30 cellular contexts compared by ENCODE assay signal in genomic region chr10:80333985-80334384, GRCh38. TPM values are rescaled to one million over a fixed set of nuclear protein-coding genes. Genes with fewer than 3 reads are reported as not detected.
"Had no signal": no experiment of that assay in that cellular context is flagged by ENCODE, and none has a peak within 500 bp of the region (broad histone marks: within the 10 kb centered on the region; RNA-seq: fewer than 3 reads in every experiment).

No MANE protein-coding gene starts in this region.

- H3K9ac ChIP-seq: parathyroid adenoma had no signal

- H3K27me3 ChIP-seq: body of pancreas, testis had no signal

- H3K4me3 ChIP-seq: body of pancreas, mucosa of descending colon, testis had no signal

- H2AFZ ChIP-seq: parathyroid adenoma had no signal

- H3K27ac ChIP-seq: body of pancreas, parathyroid adenoma, testis, WERI-Rb-1 had no signal

- ATAC-seq: activated CD8-positive, alpha-beta memory T cell treated with anti-CD3 and anti-CD28 coated beads, Interleukin-2, amount 10 ng/mL, durations not matched to agents 7 days and 5 days; activated CD8-positive, alpha-beta T cell treated with anti-CD3 and anti-CD28 coated beads for 36 hours; activated naive CD8-positive, alpha-beta T cell treated with anti-CD3 and anti-CD28 coated beads, Interleukin-2, amount 50 U/mL, for 24 hours; body of pancreas; mucosa of descending colon; sciatic nerve had no signal

- H3K36me3 ChIP-seq: WERI-Rb-1 had no signal

- H3K4me1 ChIP-seq: body of pancreas, parathyroid adenoma, testis had no signal

- DNase-seq: activated CD4-positive, alpha-beta T cell treated with anti-CD3 and anti-CD28 coated beads, Interleukin-2, amount 10 ng/mL, durations not matched to agents 7 days and 5 days; activated CD4-positive, CD25-positive, alpha-beta regulatory T cell treated with anti-CD3 and anti-CD28 coated beads, Interleukin-2, amount 50 U/mL, for 72 hours; activated CD8-positive, alpha-beta memory T cell treated with anti-CD3 and anti-CD28 coated beads, Interleukin-2, amount 10 ng/mL, durations not matched to agents 7 days and 5 days; activated CD8-positive, alpha-beta T cell treated with anti-CD3 and anti-CD28 coated beads for 36 hours; activated effector memory CD4-positive, alpha-beta T cell treated with anti-CD3 and anti-CD28 coated beads, Interleukin-2, amount 50 U/mL, for 16 hours; activated naive CD4-positive, alpha-beta T cell treated with anti-CD3 and anti-CD28 coated beads, Interleukin-2, amount 50 U/mL, for 16 hours; activated naive CD8-positive, alpha-beta T cell treated with anti-CD3 and anti-CD28 coated beads, Interleukin-2, amount 50 U/mL, for 24 hours; activated T-cell treated with anti-CD3 and anti-CD28 coated beads for 4 hours; body of pancreas; central memory CD4-positive, alpha-beta T cell; effector memory CD4-positive, alpha-beta T cell; glutamatergic neuron; hippocampal formation; kidney glomerular epithelial cell; mesendoderm; mucosa of descending colon; nephron progenitor cell; nucleus accumbens; small intestine; stimulated activated CD4-positive, alpha-beta T cell treated with anti-CD3 and anti-CD28 coated beads, Interleukin-2, amount 100 ng/mL, for 24 hours; stimulated activated naive CD4-positive, alpha-beta T cell; testis; WERI-Rb-1 had no signal

- H3K9me3 ChIP-seq: body of pancreas, mucosa of descending colon, testis had no signal

- H3K79me2 ChIP-seq: parathyroid adenoma had no signal

RNA-seq across cellular contexts. Expression of gene DYDC1, which starts 22.6 kb away (rescaled TPM):
- total RNA-seq: activated CD4-positive, alpha-beta T cell treated with anti-CD3 and anti-CD28 coated beads, Interleukin-2, amount 10 ng/mL, durations not matched to agents 7 days and 5 days; activated CD8-positive, alpha-beta memory T cell treated with anti-CD3 and anti-CD28 coated beads, Interleukin-2, amount 10 ng/mL, durations not matched to agents 7 days and 5 days; activated CD8-positive, alpha-beta T cell treated with anti-CD3 and anti-CD28 coated beads for 36 hours; body of pancreas; dermis microvascular lymphatic vessel endothelial cell; lower leg skin; mucosa of descending colon; pulmonary artery endothelial cell; sciatic nerve; T-helper 2 cell treated with Interferon-gamma antibody and Interleukin-4, amounts not matched to agents 100 ng/mL and 5 ng/mL, for 36 hours had no signal
- polyA plus RNA-seq: esophagus, small intestine had no signal

RNA-seq across cellular contexts. Expression of gene DYDC2, which starts 22.6 kb away (rescaled TPM):
- total RNA-seq: activated CD4-positive, alpha-beta T cell treated with anti-CD3 and anti-CD28 coated beads, Interleukin-2, amount 10 ng/mL, durations not matched to agents 7 days and 5 days; activated CD8-positive, alpha-beta memory T cell treated with anti-CD3 and anti-CD28 coated beads, Interleukin-2, amount 10 ng/mL, durations not matched to agents 7 days and 5 days; body of pancreas; mucosa of descending colon; pulmonary artery endothelial cell; sciatic nerve; T-helper 2 cell treated with Interferon-gamma antibody and Interleukin-4, amounts not matched to agents 100 ng/mL and 5 ng/mL, for 36 hours had no signal

RNA-seq across cellular contexts. Expression of gene MAT1A, which starts 44.5 kb away (rescaled TPM):
- total RNA-seq: activated CD4-positive, alpha-beta T cell treated with anti-CD3 and anti-CD28 coated beads, Interleukin-2, amount 10 ng/mL, durations not matched to agents 7 days and 5 days; activated CD8-positive, alpha-beta memory T cell treated with anti-CD3 and anti-CD28 coated beads, Interleukin-2, amount 10 ng/mL, durations not matched to agents 7 days and 5 days; activated CD8-positive, alpha-beta T cell treated with anti-CD3 and anti-CD28 coated beads for 36 hours; dermis microvascular lymphatic vessel endothelial cell; pulmonary artery endothelial cell; sciatic nerve; T-helper 2 cell treated with Interferon-gamma antibody and Interleukin-4, amounts not matched to agents 100 ng/mL and 5 ng/mL, for 36 hours had no signal
